In genomic region chr2:75711590-75711989, GRCh38 we compare ENCODE assay signal across 8 cellular contexts. TPM values are rescaled to one million over a fixed set of nuclear protein-coding genes. Genes with fewer than 3 reads are reported as not detected.
A peak's percentile ranks its signal among the peaks of the same experiment; 100 is the strongest.
DNase-seq lines count a peak whose midpoint lies in the region; ATAC-seq and TF ChIP-seq lines count a peak whose summit lies in the region.
"Not testable (repeated sequence)": the region's sequence is repeated elsewhere in the genome, so short reads cannot be mapped to it uniquely, and the experiment has no call there.

No MANE protein-coding gene starts in this region.

- intact Hi-C loops in Calu3 (cut with micrococcal nuclease; ENCODE audit: unreplicated experiment); MCF 10A (cut with micrococcal nuclease): not testable (repeated sequence)
- intact Hi-C loops in heart right ventricle (cut with DNase I) (loop anchor here in 1 of 10 donors (10.0 kb wide), 1 partner anchor 67 kb away; the partner anchor contains the start of gene MRPL19), natural killer cell (cut with micrococcal nuclease) (loop anchor here (2.0 kb wide), 1 partner anchor 71 kb away; no protein-coding TSS in a partner anchor)

- not testable (repeated sequence) for ATAC-seq in T-helper 17 cell; activated T-helper 17 cell treated with anti-CD3 and anti-CD28 coated beads, Interleukin-2, amount 50 U/mL, for 72 hours (replicated peaks); heart right ventricle; natural killer cell; stimulated activated naive CD8-positive, alpha-beta T cell treated with anti-CD3 and anti-CD28 coated beads, Interleukin-15, amount 100 ng/mL, for 72 hours

- H3K27ac Mint-ChIP-seq in Calu3 (ENCODE audit: unreplicated experiment): not testable (repeated sequence)
- H3K27ac Mint-ChIP-seq in T-helper 17 cell: peak overlapping the region; percentile 95
- H3K27ac Mint-ChIP-seq in activated T-helper 17 cell treated with anti-CD3 and anti-CD28 coated beads, Interleukin-2, amount 50 U/mL, for 72 hours: peak overlapping the region; percentile 94
- peak overlapping the region; percentile 90 for H3K27ac Mint-ChIP-seq in MCF 10A (ENCODE audit: low read depth, unreplicated experiment)
- peak overlapping the region; percentile 85 to 96 for H3K27ac Mint-ChIP-seq in natural killer cell
- peak overlapping the region; percentile 97 to 98 for H3K27ac Mint-ChIP-seq in stimulated activated naive CD8-positive, alpha-beta T cell treated with anti-CD3 and anti-CD28 coated beads, Interleukin-15, amount 100 ng/mL, for 72 hours

- POLR2A ChIA-PET in MCF 10A (lab: Yijun Ruan, JAX): not testable (repeated sequence)

- H3K4me3 ChIP-seq in heart right ventricle: peak overlapping the region in 6 of 10 donors; percentile 76 to 93 (median 83)

- H3K36me3 Mint-ChIP-seq in Calu3 (ENCODE audit: insufficient read depth, unreplicated experiment): peaks cover 19% of the 10 kb centered on the region
- H3K36me3 Mint-ChIP-seq in T-helper 17 cell (ENCODE audit: low read depth); activated T-helper 17 cell treated with anti-CD3 and anti-CD28 coated beads, Interleukin-2, amount 50 U/mL, for 72 hours (ENCODE audit: low read depth); MCF 10A (ENCODE audit: insufficient read depth, unreplicated experiment); natural killer cell: not testable (repeated sequence)

- BruUV-seq in Calu3 (replicated peaks; lab: Mats Ljungman, UMichigan); MCF 10A (replicated peaks; lab: Mats Ljungman, UMichigan): not testable (repeated sequence)

- not testable (repeated sequence) for DNase-seq in Calu3; T-helper 17 cell; MCF 10A (ENCODE audit: unreplicated experiment); heart right ventricle; natural killer cell; stimulated activated naive CD8-positive, alpha-beta T cell treated with anti-CD3 and anti-CD28 coated beads, Interleukin-15, amount 100 ng/mL, for 72 hours

- H3K27me3 Mint-ChIP-seq in Calu3 (ENCODE audit: unreplicated experiment): peaks cover 18% of the 10 kb centered on the region
- H3K27me3 Mint-ChIP-seq in T-helper 17 cell: peaks cover 14% of the 10 kb centered on the region
- H3K27me3 Mint-ChIP-seq in activated T-helper 17 cell treated with anti-CD3 and anti-CD28 coated beads, Interleukin-2, amount 50 U/mL, for 72 hours; MCF 10A (ENCODE audit: insufficient read depth, unreplicated experiment); natural killer cell (ENCODE audit: low read depth in 2 of 2): not testable (repeated sequence)
- H3K27me3 Mint-ChIP-seq in stimulated activated naive CD8-positive, alpha-beta T cell treated with anti-CD3 and anti-CD28 coated beads, Interleukin-15, amount 100 ng/mL, for 72 hours: peaks cover 16% of the 10 kb centered on the region

- H3K9me3 ChIP-seq in KOPT-K1 (ENCODE audit: insufficient read depth, low read length, poor library complexity, severe bottlenecking); T-helper 17 cell (ENCODE audit: control insufficient read depth, low read length, poor library complexity, severe bottlenecking); heart right ventricle: not testable (repeated sequence)

- CTCF ChIA-PET in Calu3 (lab: Charles Lee): not testable (repeated sequence)
- CTCF ChIA-PET in MCF 10A (lab: Yijun Ruan, JAX): interaction anchor here (0.6 to 1.5 kb wide), 4 partner anchors 15 to 888 kb away, joined by 3 to 8 read pairs (median 4); no protein-coding TSS in a partner anchor

- H3K4me3 Mint-ChIP-seq in Calu3 (ENCODE audit: low read depth, unreplicated experiment) (peak overlapping the region; percentile 69), T-helper 17 cell (peak overlapping the region; percentile 62), MCF 10A (ENCODE audit: unreplicated experiment) (peak overlapping the region; percentile 73), natural killer cell (peak overlapping the region; percentile 90)
- H3K4me3 Mint-ChIP-seq in activated T-helper 17 cell treated with anti-CD3 and anti-CD28 coated beads, Interleukin-2, amount 50 U/mL, for 72 hours: peak overlapping the region; percentile 79
- H3K4me3 Mint-ChIP-seq in stimulated activated naive CD8-positive, alpha-beta T cell treated with anti-CD3 and anti-CD28 coated beads, Interleukin-15, amount 100 ng/mL, for 72 hours: peak overlapping the region; percentile 95

- WGBS in heart right ventricle, 2 donors: 96 to 97% methylated on average over 31 of the region's 31 CpGs

- not testable (repeated sequence) for H3K4me1 Mint-ChIP-seq in Calu3 (ENCODE audit: low read depth, unreplicated experiment); activated T-helper 17 cell treated with anti-CD3 and anti-CD28 coated beads, Interleukin-2, amount 50 U/mL, for 72 hours
- H3K4me1 Mint-ChIP-seq in T-helper 17 cell (peaks cover 14% of the 10 kb centered on the region), MCF 10A (ENCODE audit: insufficient read depth, unreplicated experiment) (peaks cover 15% of the 10 kb centered on the region), natural killer cell (peaks cover 23 to 26% of the 10 kb centered on the region in 2 donors)
- peaks cover 18% of the 10 kb centered on the region for H3K4me1 Mint-ChIP-seq in stimulated activated naive CD8-positive, alpha-beta T cell treated with anti-CD3 and anti-CD28 coated beads, Interleukin-15, amount 100 ng/mL, for 72 hours

- H3K4me1 ChIP-seq in heart right ventricle: peaks cover 0 to 27% (median 19%) of the 10 kb centered on the region in 9 donors

- not testable (repeated sequence) for H3K36me3 ChIP-seq in KOPT-K1 (ENCODE audit: insufficient read depth, low read length); heart right ventricle

- not testable (repeated sequence) for H3K27me3 ChIP-seq in heart right ventricle

- not testable (repeated sequence) for TF ChIP-seq CTCF in Calu3 (IDR thresholded peaks at IDR 0.05; ENCODE audit: unreplicated experiment); MCF 10A (IDR thresholded peaks at IDR 0.05; ENCODE audit: unreplicated experiment); heart right ventricle (IDR thresholded peaks at IDR 0.05); natural killer cell (IDR thresholded peaks at IDR 0.05)

- not testable (repeated sequence) for H3K9me3 Mint-ChIP-seq in Calu3 (ENCODE audit: low read depth, unreplicated experiment); activated T-helper 17 cell treated with anti-CD3 and anti-CD28 coated beads, Interleukin-2, amount 50 U/mL, for 72 hours; MCF 10A (ENCODE audit: unreplicated experiment); natural killer cell; stimulated activated naive CD8-positive, alpha-beta T cell treated with anti-CD3 and anti-CD28 coated beads, Interleukin-15, amount 100 ng/mL, for 72 hours

- H3K27ac ChIP-seq in KOPT-K1 (ENCODE audit: low read depth, low read length, poor library complexity, severe bottlenecking) (peak overlapping the region; percentile 90), heart right ventricle (peak overlapping the region in 5 of 10 donors; percentile 88 to 96 (median 95))

RNA-seq across cellular contexts. Expression of gene GCFC2, which starts 0.9 kb away (rescaled TPM):
- 18.2 and 25.6 TPM in 2 replicates for total RNA-seq in Calu3 (2022)
- total RNA-seq in T-helper 17 cell: 10 to 100 TPM; 17.1 to 22.4 TPM
- total RNA-seq in activated T-helper 17 cell treated with anti-CD3 and anti-CD28 coated beads, Interleukin-2, amount 50 U/mL, for 72 hours: 10 to 100 TPM; 15.4 to 22.5 TPM
- 38.5 and 41.3 TPM in 2 replicates for total RNA-seq in MCF 10A (2022)
- total RNA-seq in heart right ventricle: 10 to 100 TPM in 9 of 10 donors, 1 to 10 TPM in 1; 9.5 to 15.3 (median 12.8) TPM
- 10 to 100 TPM in 1 of 2 donors, 1 to 10 TPM in 1; 7.7 to 23.0 TPM for polyA plus RNA-seq in heart right ventricle
- total RNA-seq in natural killer cell: 10 to 100 TPM; 12.0 to 16.2 (median 13.5) TPM
